1 cellular context compared by ENCODE assay signal in genomic region chr1:156114919-156115513, GRCh38.
TF ChIP-seq lines count a peak whose summit lies in the region.

No MANE protein-coding gene starts in this region.

TF ChIP-seq in K562, 482 proteins besides CTCF, POLR2A, EP300 and RAD21 (continued from another document and continues in another):
- TF ChIP-seq TFE3 (CRISPR knock-in tag; IDR thresholded peaks at IDR 0.05) (no peak), SRSF3 (IDR thresholded peaks at IDR 0.05; ENCODE audit: insufficient read depth, low read length) (no peak), L3MBTL2 (IDR thresholded peaks at IDR 0.05) (peak; percentile 18; the same call in 1 of the 2 replicates), MEF2D (tag; conservative IDR thresholded peaks at IDR 0.05; ENCODE audit: low read depth) (no peak), TEAD1 (CRISPR knock-in tag; IDR thresholded peaks at IDR 0.05) (peak in 1 of 2 experiments; percentile 65; a peak in 1 of 4 replicates), SMAD4 (CRISPR knock-in tag; conservative IDR thresholded peaks at IDR 0.05) (no peak; the same call in 1 of the 2 replicates), NFYB (IDR thresholded peaks at IDR 0.05; ENCODE audit: extremely low read depth, insufficient read length) (no peak), RBM34 (IDR thresholded peaks at IDR 0.05; ENCODE audit: borderline replicate concordance, insufficient read depth, low read length) (no peak), ZNF586 (CRISPR knock-in tag; conservative IDR thresholded peaks at IDR 0.05) (no peak), E2F8 (IDR thresholded peaks at IDR 0.05; ENCODE audit: low read depth, partially characterized antibody) (no peak), CREB5 (CRISPR knock-in tag; IDR thresholded peaks at IDR 0.05) (no peak), TARDBP (IDR thresholded peaks at IDR 0.05) (no peak), GATAD2A (IDR thresholded peaks at IDR 0.05) (no peak), ZNF609 (CRISPR knock-in tag; IDR thresholded peaks at IDR 0.05; ENCODE audit: borderline replicate concordance) (no peak), STAT5B (CRISPR knock-in tag; IDR thresholded peaks at IDR 0.05) (no peak), ARNT (IDR thresholded peaks at IDR 0.05) (no peak), EWSR1 (IDR thresholded peaks at IDR 0.05; ENCODE audit: borderline replicate concordance, low read depth, partially characterized antibody) (no peak), THRAP3 (IDR thresholded peaks at IDR 0.05; ENCODE audit: borderline replicate concordance) (no peak), MEIS2 (IDR thresholded peaks at IDR 0.05; ENCODE audit: partially characterized antibody) (no peak), FOXP4 (CRISPR knock-in tag; IDR thresholded peaks at IDR 0.05; ENCODE audit: borderline replicate concordance) (peak; percentile 61; the same call in 1 of the 2 replicates), DLX4 (CRISPR knock-in tag; IDR thresholded peaks at IDR 0.05) (no peak), NCOA2 (IDR thresholded peaks at IDR 0.05; ENCODE audit: partially characterized antibody in 2 of 2) (no peak), PCBP1 (IDR thresholded peaks at IDR 0.05; ENCODE audit: low read depth, low read length, poor library complexity, severe bottlenecking) (no peak), ZNF408 (CRISPR knock-in tag; IDR thresholded peaks at IDR 0.05; ENCODE audit: low read depth) (no peak), ZSCAN29 (IDR thresholded peaks at IDR 0.05) (no peak; the same call in none of the 2 replicates), CBFA2T2 (conservative IDR thresholded peaks at IDR 0.05) (no peak), NFATC3 (IDR thresholded peaks at IDR 0.05) (no peak), ZNF561 (CRISPR knock-in tag; conservative IDR thresholded peaks at IDR 0.05) (no peak), SMARCB1 (IDR thresholded peaks at IDR 0.05; ENCODE audit: insufficient read length, low read depth) (no peak), IRF9 (tag; IDR thresholded peaks at IDR 0.05) (no peak), MTA3 (IDR thresholded peaks at IDR 0.05; ENCODE audit: borderline replicate concordance) (peak; percentile 51; the same call in 1 of the 2 replicates), ZNF3 (CRISPR knock-in tag; IDR thresholded peaks at IDR 0.05) (no peak), NONO (IDR thresholded peaks at IDR 0.05; ENCODE audit: low read depth in 2 of 2, low read length in 1 of 2) (no peak), ZFPM2 (CRISPR knock-in tag; IDR thresholded peaks at IDR 0.05) (no peak), NBN (IDR thresholded peaks at IDR 0.05; ENCODE audit: low read depth) (no peak), NR2C2 (CRISPR knock-in tag; IDR thresholded peaks at IDR 0.05) (peak; percentile 15; the same call in 1 of the 2 replicates), NR2C2 (tag; IDR thresholded peaks at IDR 0.05) (peak; percentile 36; the same call in 1 of the 2 replicates), RREB1 (CRISPR knock-in tag; IDR thresholded peaks at IDR 0.05) (no peak), MYC (IDR thresholded peaks at IDR 0.05; ENCODE audit: low read depth, low read length) (peak; percentile 43; the same call in 1 of the 2 replicates), MYC (CRISPR knock-in tag; IDR thresholded peaks at IDR 0.05; ENCODE audit: borderline replicate concordance, low read depth) (peak; percentile 85; the same call in 1 of the 2 replicates), ZNF41 (CRISPR knock-in tag; conservative IDR thresholded peaks at IDR 0.05) (no peak), ZBTB7A (IDR thresholded peaks at IDR 0.05; ENCODE audit: borderline replicate concordance, control insufficient read depth, low read depth, low read length) (peak; percentile 58; the same call in 1 of the 2 replicates), ZNF174 (CRISPR knock-in tag; IDR thresholded peaks at IDR 0.05) (no peak)
